ENCODE assay signal across 8 cellular contexts in the genomic region with DNA sequence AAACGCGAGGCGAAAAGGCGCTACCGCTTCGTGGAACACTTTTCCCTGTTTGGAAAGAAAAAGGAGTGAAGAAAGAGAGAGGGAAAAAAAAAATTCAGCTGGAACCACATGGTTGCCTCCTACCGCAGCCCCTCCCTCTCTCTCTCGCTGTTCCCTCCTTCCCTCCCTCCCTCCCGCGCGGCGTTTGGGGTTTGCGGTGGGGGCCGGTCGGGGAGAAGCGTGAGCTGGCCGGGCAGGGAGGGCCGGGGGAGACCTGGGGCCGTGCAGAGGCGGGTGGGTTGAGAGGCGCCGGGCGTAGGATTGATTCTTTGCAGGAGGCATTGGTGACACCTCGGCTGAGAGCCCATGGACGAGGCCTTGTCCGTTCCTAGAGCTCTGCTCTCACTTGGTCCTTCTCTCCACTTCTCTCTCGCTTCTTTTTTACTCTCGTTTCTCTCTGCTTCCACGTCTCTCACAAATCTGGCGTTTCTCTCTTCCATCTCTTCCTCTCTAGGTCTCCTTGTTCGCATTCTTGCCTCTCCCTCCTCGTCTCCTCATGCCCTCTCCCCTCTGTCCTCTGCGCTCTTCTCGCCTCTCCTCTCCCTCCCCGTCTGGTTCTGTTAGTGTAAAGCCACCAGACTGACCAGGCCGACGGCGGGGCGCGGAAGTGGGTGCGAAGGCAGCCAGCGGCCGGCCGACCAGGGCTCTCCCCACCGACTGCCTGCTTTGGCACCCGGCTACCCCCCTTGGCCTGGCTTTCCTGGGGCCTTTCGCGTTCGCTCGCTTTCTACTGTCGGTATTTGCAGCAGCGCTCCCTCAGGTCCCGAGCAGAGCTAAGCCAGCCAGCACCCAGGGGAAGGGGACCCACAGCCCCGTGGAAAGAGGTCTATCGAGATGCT. TPM values are rescaled to one million over a fixed set of nuclear protein-coding genes. Genes with fewer than 3 reads are reported as not detected.
DNase-seq lines count a peak whose midpoint lies in the region; ATAC-seq and TF ChIP-seq lines count a peak whose summit lies in the region.

A gene with protein sequence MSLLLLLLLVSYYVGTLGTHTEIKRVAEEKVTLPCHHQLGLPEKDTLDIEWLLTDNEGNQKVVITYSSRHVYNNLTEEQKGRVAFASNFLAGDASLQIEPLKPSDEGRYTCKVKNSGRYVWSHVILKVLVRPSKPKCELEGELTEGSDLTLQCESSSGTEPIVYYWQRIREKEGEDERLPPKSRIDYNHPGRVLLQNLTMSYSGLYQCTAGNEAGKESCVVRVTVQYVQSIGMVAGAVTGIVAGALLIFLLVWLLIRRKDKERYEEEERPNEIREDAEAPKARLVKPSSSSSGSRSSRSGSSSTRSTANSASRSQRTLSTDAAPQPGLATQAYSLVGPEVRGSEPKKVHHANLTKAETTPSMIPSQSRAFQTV (minus strand): TSS at position 67 of the 878 bp plus-strand sequence. CDS start 308 bp downstream, outside the sequence.

- no peak for DNase-seq in T-helper 2 cell treated with Interferon-gamma antibody and Interleukin-4, amounts not matched to agents 5 μg/mL and 100 μg/mL, for 36 hours (ENCODE audit: low spot score)
- DNase-seq in T-helper 2 cell (no peak), fibroblast of the conjunctiva (ENCODE audit: low read depth) (peak; percentile 52), neural progenitor cell (ENCODE audit: low spot score) (peak; percentile 71), NCI-H146 (lab: John Stamatoyannopoulos, UW) (no peak)
- peak; percentile 14 for DNase-seq in activated CD8-positive, alpha-beta T cell treated with anti-CD3 and anti-CD28 coated beads for 36 hours
- DNase-seq in activated effector memory CD4-positive, alpha-beta T cell treated with Interleukin-2 at 50 U/mL for 16 hours: no peak

- H3K79me2 ChIP-seq in neural progenitor cell (ENCODE audit: low read depth): no peaks in the 10 kb centered on the region

- peaks cover 2% of the 10 kb centered on the region for H3K36me3 Mint-ChIP-seq in T-helper 2 cell treated with Interferon-gamma antibody and Interleukin-4, amounts not matched to agents 5 μg/mL and 100 μg/mL, for 36 hours (ENCODE audit: low read depth)
- no peaks in the 10 kb centered on the region for H3K36me3 Mint-ChIP-seq in activated CD8-positive, alpha-beta T cell treated with anti-CD3 and anti-CD28 coated beads for 36 hours (ENCODE audit: low read depth)
- peaks cover 11% of the 10 kb centered on the region for H3K36me3 Mint-ChIP-seq in neural progenitor cell

- CTCF ChIA-PET in activated CD8-positive, alpha-beta T cell treated with anti-CD3 and anti-CD28 coated beads for 36 hours (lab: Charles Lee): interaction anchor here (1.3 to 1.6 kb wide), 2 partner anchors 52 to 85 kb away, joined by 3 to 5 read pairs; no protein-coding TSS in a partner anchor

- H3K27me3 Mint-ChIP-seq in T-helper 2 cell treated with Interferon-gamma antibody and Interleukin-4, amounts not matched to agents 5 μg/mL and 100 μg/mL, for 36 hours (ENCODE audit: low read depth): peaks cover 79% of the 10 kb centered on the region
- peaks cover 50% of the 10 kb centered on the region for H3K27me3 Mint-ChIP-seq in activated CD8-positive, alpha-beta T cell treated with anti-CD3 and anti-CD28 coated beads for 36 hours
- H3K27me3 Mint-ChIP-seq in neural progenitor cell (ENCODE audit: insufficient read depth, low read depth): peaks cover 4% of the 10 kb centered on the region

- intact Hi-C loops in activated CD8-positive, alpha-beta T cell treated with anti-CD3 and anti-CD28 coated beads for 36 hours (cut with micrococcal nuclease): no loop called here

- peaks cover 23% of the 10 kb centered on the region for H3K4me1 ChIP-seq in neural progenitor cell

- H3K27ac Mint-ChIP-seq in T-helper 2 cell treated with Interferon-gamma antibody and Interleukin-4, amounts not matched to agents 5 μg/mL and 100 μg/mL, for 36 hours: no peak within 1 kb of the TSS
- no peak within 1 kb of the TSS for H3K27ac Mint-ChIP-seq in activated CD8-positive, alpha-beta T cell treated with anti-CD3 and anti-CD28 coated beads for 36 hours
- H3K27ac Mint-ChIP-seq in neural progenitor cell: peak within 1 kb of the TSS; percentile 92

- H3K4me3 ChIP-seq in neural progenitor cell: peak within 1 kb of the TSS; percentile 49

- peaks cover 74% of the 10 kb centered on the region for H3K27me3 ChIP-seq in neural progenitor cell

- POLR2A ChIA-PET in activated CD8-positive, alpha-beta T cell treated with anti-CD3 and anti-CD28 coated beads for 36 hours (lab: Charles Lee): no interaction called here

- H3K9me3 ChIP-seq in neural progenitor cell (ENCODE audit: low read depth): no peaks in the 10 kb centered on the region

- H3K36me3 ChIP-seq in neural progenitor cell: no peaks in the 10 kb centered on the region

- H3K27ac ChIP-seq in neural progenitor cell: no peak within 1 kb of the TSS

- H4K20me1 ChIP-seq in neural progenitor cell (ENCODE audit: low read depth): no peaks in the 10 kb centered on the region

- H3K4me3 Mint-ChIP-seq in T-helper 2 cell treated with Interferon-gamma antibody and Interleukin-4, amounts not matched to agents 5 μg/mL and 100 μg/mL, for 36 hours: peak within 1 kb of the TSS; percentile 56
- peak within 1 kb of the TSS; percentile 63 for H3K4me3 Mint-ChIP-seq in activated CD8-positive, alpha-beta T cell treated with anti-CD3 and anti-CD28 coated beads for 36 hours
- H3K4me3 Mint-ChIP-seq in neural progenitor cell: peak within 1 kb of the TSS; percentile 88

- H3F3A ChIP-seq in neural progenitor cell (ENCODE audit: low read depth): peaks cover 8% of the 10 kb centered on the region

- H3K4me2 ChIP-seq in neural progenitor cell: peak within 1 kb of the TSS; percentile 82

- peaks cover 9% of the 10 kb centered on the region for H3K4me1 Mint-ChIP-seq in T-helper 2 cell treated with Interferon-gamma antibody and Interleukin-4, amounts not matched to agents 5 μg/mL and 100 μg/mL, for 36 hours (ENCODE audit: low read depth)
- peaks cover 21% of the 10 kb centered on the region for H3K4me1 Mint-ChIP-seq in activated CD8-positive, alpha-beta T cell treated with anti-CD3 and anti-CD28 coated beads for 36 hours (ENCODE audit: low read depth)
- H3K4me1 Mint-ChIP-seq in neural progenitor cell: peaks cover 30% of the 10 kb centered on the region

- ATAC-seq in activated CD8-positive, alpha-beta T cell treated with anti-CD3 and anti-CD28 coated beads for 36 hours: peak; percentile 41
- no peak for ATAC-seq in HG03442 (IDR thresholded peaks at IDR 0.05; ENCODE audit: unreplicated experiment)

- H3K9ac ChIP-seq in neural progenitor cell: no peak within 1 kb of the TSS

- peak within 1 kb of the TSS; percentile 51 for H2AFZ ChIP-seq in neural progenitor cell (replicated peaks)

- peaks cover 6% of the 10 kb centered on the region for H3K9me3 Mint-ChIP-seq in T-helper 2 cell treated with Interferon-gamma antibody and Interleukin-4, amounts not matched to agents 5 μg/mL and 100 μg/mL, for 36 hours
- H3K9me3 Mint-ChIP-seq in activated CD8-positive, alpha-beta T cell treated with anti-CD3 and anti-CD28 coated beads for 36 hours: no peaks in the 10 kb centered on the region
- H3K9me3 Mint-ChIP-seq in neural progenitor cell: no peaks in the 10 kb centered on the region

- TF ChIP-seq CTCF in activated CD8-positive, alpha-beta T cell treated with anti-CD3 and anti-CD28 coated beads for 36 hours (IDR thresholded peaks at IDR 0.05): no peak
- TF ChIP-seq CTCF in neural progenitor cell (IDR thresholded peaks at IDR 0.05): no peak

RNA-seq across cellular contexts. Expression of the gene that starts here (rescaled TPM):
- total RNA-seq in activated CD8-positive, alpha-beta T cell treated with anti-CD3 and anti-CD28 coated beads for 36 hours: under 1 TPM in 1 of 2 experiments, not detected in 1; 0.09 TPM
- 5.7 and 10.7 TPM in 2 replicates for total RNA-seq in neural progenitor cell (ENCODE audit: low replicate concordance)

Comparison
In these comparisons a context has a peak if more than half of its experiments do, and no peak if none do; other contexts are left out.
1. Peak in DNase-seq and ATAC-seq in activated CD8-positive, alpha-beta T cell treated with anti-CD3 and anti-CD28 coated beads for 36 hours; RNA of the gene not detected or under 1 TPM.
2. DNase-seq: peak in fibroblast of the conjunctiva (single experiment) and neural progenitor cell (single experiment); none in T-helper 2 cell treated with Interferon-gamma antibody and Interleukin-4, amounts not matched to agents 5 μg/mL and 100 μg/mL, for 36 hours (single experiment), T-helper 2 cell (0 of 5), NCI-H146 (single experiment) and activated effector memory CD4-positive, alpha-beta T cell treated with Interleukin-2 at 50 U/mL for 16 hours (single experiment).
3. Peak in every context shown above with its lines, with median percentiles within 50 percentile points of each other: H3K4me3 Mint-ChIP-seq.